ENCODE assay signal across 22 cellular contexts in genomic region chr17:74457820-74458166, GRCh38. TPM values are rescaled to one million over a fixed set of nuclear protein-coding genes. Genes with fewer than 3 reads are reported as not detected.
DNase-seq lines count a peak whose midpoint lies in the region; ATAC-seq, FAIRE-seq and TF ChIP-seq lines count a peak whose summit lies in the region.
"Had no signal": no experiment of that assay in that cellular context is flagged by ENCODE, and none has a peak within 500 bp of the region (broad histone marks: within the 10 kb centered on the region; RNA-seq: fewer than 3 reads in every experiment).

No MANE protein-coding gene starts in this region.

- POLR2A ChIA-PET in A549 (lab: Yijun Ruan, JAX) (no interaction called here), HCT116 (lab: Charles Lee) (interaction anchor here (1.8 to 4.5 kb wide), 2 partner anchors 77 to 89 kb away, joined by 7 to 27 read pairs; no protein-coding TSS in a partner anchor)

- DNase-seq in A549 (ENCODE audit: low read depth in 1 of 2, low spot score in 1 of 2) (no peak), HCT116 (ENCODE audit: low read depth, low spot score) (no peak), neural crest cell (ENCODE audit: low read depth, low spot score) (no peak), sciatic nerve (ENCODE audit: low spot score) (no peak), vagina (ENCODE audit: extremely low spot score in 2 of 2) (no peak)
- no peak for DNase-seq in activated T-helper 1 cell treated with anti-CD3 and anti-CD28 coated beads, Interleukin-12 subunit alpha, Interleukin-12 subunit beta, Interleukin-2, Interleukin-4 antibody, amounts not matched to agents 30 ng/mL and 10 ng/mL and 1 ng/mL, durations not matched to agents 14 hours and 24 hours and 36 hours (ENCODE audit: low spot score)
- DNase-seq: cortex of kidney, kidney glomerular epithelial cell had no signal

- TF ChIP-seq CTCF in A549 (IDR thresholded peaks at IDR 0.05) (peak; percentile 37), HCT116 (IDR thresholded peaks at IDR 0.05 in 2 of 3, conservative IDR thresholded peaks at IDR 0.05 in 1 of 3; ENCODE audit: borderline replicate concordance in 1 of 3, insufficient read depth in 1 of 3, low read depth in 2 of 3, low read length in 2 of 3) (no peak), neural crest cell (conservative IDR thresholded peaks at IDR 0.05) (peak; percentile 16), vagina (IDR thresholded peaks at IDR 0.05) (no peak)

- H3K9ac ChIP-seq in HCT116 (ENCODE audit: low read length) = no peak overlapping the region

- intact Hi-C loops in HCT116 (cut with micrococcal nuclease) (loop anchor here (1.0 kb wide), 5 partner anchors 36 to 156 kb away; no protein-coding TSS in a partner anchor), sciatic nerve (cut with DNase I) (loop anchor here (5.0 kb wide), 2 partner anchors 75 to 155 kb away; no protein-coding TSS in a partner anchor), vagina (cut with DNase I) (loop anchor here (2.0 to 10.0 kb wide), 2 partner anchors 79 to 243 kb away; partner anchors contain the start of gene TTYH2)
- intact Hi-C loops in activated T-helper 1 cell treated with anti-CD3 and anti-CD28 coated beads, Interleukin-12 subunit alpha, Interleukin-12 subunit beta, Interleukin-2, Interleukin-4 antibody, amounts not matched to agents 30 ng/mL and 10 ng/mL and 1 ng/mL, durations not matched to agents 14 hours and 24 hours and 36 hours (cut with micrococcal nuclease) = loop anchor here (1.0 kb wide), 5 partner anchors 36 to 244 kb away; partner anchors contain the start of gene TTYH2

- H3K4me1 ChIP-seq in A549 = peaks cover 16% of the 10 kb centered on the region
- H3K4me1 ChIP-seq in HCT116 (ENCODE audit: control insufficient read depth in 1 of 2, insufficient read depth in 2 of 2, low read length in 2 of 2) = peaks cover 22 to 29% of the 10 kb centered on the region in 2 experiments
- peaks cover 32% of the 10 kb centered on the region for H3K4me1 ChIP-seq in vagina

- no peaks in the 10 kb centered on the region for H4K20me1 ChIP-seq in HCT116 (ENCODE audit: insufficient read depth)

- no peaks in the 10 kb centered on the region for H3K9me2 ChIP-seq in HCT116 (ENCODE audit: insufficient read depth)

- H3K27ac Mint-ChIP-seq in activated T-helper 1 cell treated with anti-CD3 and anti-CD28 coated beads, Interleukin-12 subunit alpha, Interleukin-12 subunit beta, Interleukin-2, Interleukin-4 antibody, amounts not matched to agents 30 ng/mL and 10 ng/mL and 1 ng/mL, durations not matched to agents 14 hours and 24 hours and 36 hours = peak overlapping the region; percentile 23
- no peak overlapping the region for H3K27ac Mint-ChIP-seq in neural crest cell (ENCODE audit: unreplicated experiment)
- H3K27ac Mint-ChIP-seq: memory B cell; T-helper 2 cell treated with Interferon-gamma antibody and Interleukin-4, amounts not matched to agents 5 μg/mL and 100 μg/mL, for 36 hours had no signal

- TF ChIP-seq RAD21 in A549 (conservative IDR thresholded peaks at IDR 0.05 in 1 of 2, IDR thresholded peaks at IDR 0.05 in 1 of 2) (no peak; a peak in 1 of 5 replicates), HCT116 (IDR thresholded peaks at IDR 0.05; ENCODE audit: low read depth) (no peak)

- H3K9me3 Mint-ChIP-seq in activated T-helper 1 cell treated with anti-CD3 and anti-CD28 coated beads, Interleukin-12 subunit alpha, Interleukin-12 subunit beta, Interleukin-2, Interleukin-4 antibody, amounts not matched to agents 30 ng/mL and 10 ng/mL and 1 ng/mL, durations not matched to agents 14 hours and 24 hours and 36 hours = no peaks in the 10 kb centered on the region
- no peaks in the 10 kb centered on the region for H3K9me3 Mint-ChIP-seq in neural crest cell
- H3K9me3 Mint-ChIP-seq: memory B cell; T-helper 2 cell treated with Interferon-gamma antibody and Interleukin-4, amounts not matched to agents 5 μg/mL and 100 μg/mL, for 36 hours had no signal

- no peak overlapping the region for H3K4me3 Mint-ChIP-seq in activated T-helper 1 cell treated with anti-CD3 and anti-CD28 coated beads, Interleukin-12 subunit alpha, Interleukin-12 subunit beta, Interleukin-2, Interleukin-4 antibody, amounts not matched to agents 30 ng/mL and 10 ng/mL and 1 ng/mL, durations not matched to agents 14 hours and 24 hours and 36 hours
- peak overlapping the region; percentile 65 for H3K4me3 Mint-ChIP-seq in neural crest cell
- H3K4me3 Mint-ChIP-seq: memory B cell; T-helper 2 cell treated with Interferon-gamma antibody and Interleukin-4, amounts not matched to agents 5 μg/mL and 100 μg/mL, for 36 hours had no signal

- H3K4me1 Mint-ChIP-seq in activated T-helper 1 cell treated with anti-CD3 and anti-CD28 coated beads, Interleukin-12 subunit alpha, Interleukin-12 subunit beta, Interleukin-2, Interleukin-4 antibody, amounts not matched to agents 30 ng/mL and 10 ng/mL and 1 ng/mL, durations not matched to agents 14 hours and 24 hours and 36 hours (ENCODE audit: low read depth) = peaks cover 29% of the 10 kb centered on the region
- peaks cover 33% of the 10 kb centered on the region for H3K4me1 Mint-ChIP-seq in neural crest cell

- H3K36me3 Mint-ChIP-seq in activated T-helper 1 cell treated with anti-CD3 and anti-CD28 coated beads, Interleukin-12 subunit alpha, Interleukin-12 subunit beta, Interleukin-2, Interleukin-4 antibody, amounts not matched to agents 30 ng/mL and 10 ng/mL and 1 ng/mL, durations not matched to agents 14 hours and 24 hours and 36 hours (ENCODE audit: low read depth) = no peaks in the 10 kb centered on the region
- H3K36me3 Mint-ChIP-seq in neural crest cell (ENCODE audit: low read depth) = no peaks in the 10 kb centered on the region
- H3K36me3 Mint-ChIP-seq: memory B cell had no signal

- H3K9me3 ChIP-seq in A549 (no peaks in the 10 kb centered on the region), HCT116 (ENCODE audit: control insufficient read depth in 1 of 2, insufficient read depth in 1 of 2, low read depth in 1 of 2, low read length in 2 of 2) (no peaks in the 10 kb centered on the region), vagina (no peaks in the 10 kb centered on the region)
- H3K9me3 ChIP-seq: body of pancreas, HAP-1, pancreas, Peyer's patch, sigmoid colon had no signal

- peaks cover 8% of the 10 kb centered on the region for H3K27me3 Mint-ChIP-seq in activated T-helper 1 cell treated with anti-CD3 and anti-CD28 coated beads, Interleukin-12 subunit alpha, Interleukin-12 subunit beta, Interleukin-2, Interleukin-4 antibody, amounts not matched to agents 30 ng/mL and 10 ng/mL and 1 ng/mL, durations not matched to agents 14 hours and 24 hours and 36 hours (ENCODE audit: insufficient read depth)
- peaks cover 21% of the 10 kb centered on the region for H3K27me3 Mint-ChIP-seq in neural crest cell (ENCODE audit: low read depth)

- ATAC-seq in A549 = no peak
- no peak for ATAC-seq in HCT116
- ATAC-seq in HG02610 (IDR thresholded peaks at IDR 0.05; ENCODE audit: unreplicated experiment) = no peak
- no peak for ATAC-seq in sciatic nerve
- ATAC-seq in HG03432 (IDR thresholded peaks at IDR 0.05; ENCODE audit: unreplicated experiment) = no peak
- ATAC-seq: body of pancreas had no signal

- no peak overlapping the region for H3K27ac ChIP-seq in A549
- H3K27ac ChIP-seq in HCT116 (ENCODE audit: low read depth, low read length) = no peak overlapping the region
- H3K27ac ChIP-seq in vagina = no peak overlapping the region
- H3K27ac ChIP-seq: body of pancreas, C4-2B, pancreas, Peyer's patch, sigmoid colon had no signal

- TF ChIP-seq EP300 in A549 (IDR thresholded peaks at IDR 0.05) = no peak

- no peak for TF ChIP-seq POLR2A in A549 (IDR thresholded peaks at IDR 0.05; ENCODE audit: low read length)
- no peak for TF ChIP-seq POLR2A in HCT116 (IDR thresholded peaks at IDR 0.05; ENCODE audit: borderline replicate concordance, extremely low read depth, insufficient read depth, insufficient read length)
- no peak for TF ChIP-seq POLR2A in vagina (IDR thresholded peaks at IDR 0.05)

- no peaks in the 10 kb centered on the region for H3K79me2 ChIP-seq in HCT116 (ENCODE audit: insufficient read depth, low read length)

- peak overlapping the region; percentile 45; the same call in 2 of the 3 replicates for H3K4me2 ChIP-seq in A549
- H3K4me2 ChIP-seq in HCT116 (ENCODE audit: low read length) = peak overlapping the region; percentile 24; the same call in 1 of the 2 replicates

- FAIRE-seq in A549 (lab: Jason Lieb, UNC) = no peak
- FAIRE-seq: endometrium, pancreas had no signal

- CTCF ChIA-PET in A549 (lab: Yijun Ruan, JAX) (interaction anchor here (0.7 to 7.4 kb wide), 58 partner anchors 9 to 517 kb away, joined by 3 to 127 read pairs (median 5); partner anchors contain the start of genes CD300A and CD300LB), HCT116 (lab: Charles Lee) (interaction anchor here (3.4 kb wide), 2 partner anchors 78 to 90 kb away, joined by 33 to 114 read pairs; partner anchors contain the start of gene GPR142)

- H3K27me3 ChIP-seq in HCT116 (ENCODE audit: insufficient read depth, low read length) (no peaks in the 10 kb centered on the region), vagina (no peaks in the 10 kb centered on the region)
- H3K27me3 ChIP-seq: body of pancreas, pancreas, Peyer's patch, sigmoid colon had no signal

- 47% methylated on average over 3 of the region's 6 CpGs for WGBS in A549 (ENCODE audit: missing lambda C conversion rate)

- BruUV-seq in HCT116 (replicated peaks; lab: Mats Ljungman, UMichigan) = no TSS peak

- H3K4me3 ChIP-seq in A549 (no peak overlapping the region), HCT116 (replicated peaks in 1 of 2; ENCODE audit: low read depth in 1 of 2, low read length in 2 of 2) (no peak overlapping the region), vagina (no peak overlapping the region)
- H3K4me3 ChIP-seq: body of pancreas, HAP-1, pancreas, Peyer's patch, sigmoid colon had no signal

- RAD21 ChIA-PET in HCT116 (lab: Charles Lee; ENCODE audit: low non-redundant PET in 1 of 2, low total read pairs in 2 of 2, uncharacterized antibody in 2 of 2, unreplicated experiment in 2 of 2) = interaction anchor here (1.2 to 5.9 kb wide), 4 partner anchors 78 to 158 kb away, joined by 3 to 61 read pairs (median 18); no protein-coding TSS in a partner anchor

- H3K36me3 ChIP-seq in HCT116 (ENCODE audit: control insufficient read depth in 1 of 2, insufficient read depth in 2 of 2, low read length in 2 of 2) (no peaks in the 10 kb centered on the region), vagina (no peaks in the 10 kb centered on the region)
- H3K36me3 ChIP-seq: HAP-1, pancreas, Peyer's patch, sigmoid colon had no signal

- H2AFZ ChIP-seq in HCT116 (ENCODE audit: low read depth, low read length, poor library complexity, severe bottlenecking) = no peak overlapping the region

RNA-seq across cellular contexts. Expression of gene CD300A, which starts 8.6 kb away (rescaled TPM):
- polyA plus RNA-seq in A549 (2011; rRNA removed) (not detected in 2 replicates), A549 (2017; fragmentation: RNase III; extraction: RNeasy Plus Mini Kit Qiagen cat#74134 plus additional on column Dnase treatment) (not detected in 3 replicates)
- not detected in 2 replicates for polyA plus RNA-seq in A549 (2012; cell fraction: cytosol; rRNA removed)
- 0.04 TPM in 1 of 2 replicates, not detected in the other for polyA plus RNA-seq in A549 (2012; cell fraction: nucleus; rRNA removed)
- polyA minus RNA-seq in A549 (2011; rRNA and poly(A)+ RNA removed) = not detected in 2 replicates
- total RNA-seq in HCT116 (2021; ENCODE audit: unreplicated experiment) (0.71 TPM), neural crest cell (not detected in 2 replicates), sciatic nerve (13.0 TPM), vagina (4.2 TPM)
- polyA plus RNA-seq in HCT116 (2012) = 0.11 and 0.17 TPM in 2 replicates
- 9.8 and 10.4 TPM in 2 replicates for total RNA-seq in activated T-helper 1 cell treated with anti-CD3 and anti-CD28 coated beads, Interleukin-12 subunit alpha, Interleukin-12 subunit beta, Interleukin-2, Interleukin-4 antibody, amounts not matched to agents 30 ng/mL and 10 ng/mL and 1 ng/mL, durations not matched to agents 14 hours and 24 hours and 36 hours
- total RNA-seq: myocyte, SK-MEL-5 had no signal
- polyA plus RNA-seq: AG04450 had no signal

RNA-seq across cellular contexts. Expression of gene GPRC5C, which starts 25.9 kb away (rescaled TPM):
- 36.5 and 44.2 TPM in 2 replicates for polyA plus RNA-seq in A549 (2011; rRNA removed)
- polyA plus RNA-seq in A549 (2012; cell fraction: cytosol; rRNA removed) = 49.3 and 76.1 TPM in 2 replicates
- 79.6 and 118 TPM in 2 replicates for polyA plus RNA-seq in A549 (2012; cell fraction: nucleus; rRNA removed)
- 42.4 to 49.2 TPM (median 44.0 TPM) in 3 replicates for polyA plus RNA-seq in A549 (2017; fragmentation: RNase III; extraction: RNeasy Plus Mini Kit Qiagen cat#74134 plus additional on column Dnase treatment)
- 47.8 and 50.9 TPM in 2 replicates for polyA minus RNA-seq in A549 (2011; rRNA and poly(A)+ RNA removed)
- total RNA-seq in HCT116 (2021; ENCODE audit: unreplicated experiment) = 54.4 TPM
- 83.1 and 93.8 TPM in 2 replicates for polyA plus RNA-seq in HCT116 (2012)
- 0.86 TPM in 1 of 2 replicates, not detected in the other for total RNA-seq in activated T-helper 1 cell treated with anti-CD3 and anti-CD28 coated beads, Interleukin-12 subunit alpha, Interleukin-12 subunit beta, Interleukin-2, Interleukin-4 antibody, amounts not matched to agents 30 ng/mL and 10 ng/mL and 1 ng/mL, durations not matched to agents 14 hours and 24 hours and 36 hours
- 3.1 and 4.6 TPM in 2 replicates for total RNA-seq in neural crest cell
- 62.9 TPM for total RNA-seq in sciatic nerve
- 27.5 TPM for total RNA-seq in vagina
- total RNA-seq: myocyte had no signal

Comparison
In these comparisons a context has a peak if more than half of its experiments do, and no peak if none do; other contexts are left out.
1. CTCF ChIP-seq: peak in A549 (single experiment) and neural crest cell (single experiment); none in HCT116 (0 of 3) and vagina (0 of 3).
2. Of the 6 proteins assayed by ChIP-seq in both A549 and HCT116: peak only in A549: CTCF; only in HCT116: none; in both: none; in neither: 5.